12 cellular contexts compared by ENCODE assay signal in genomic region chr19:18605196-18605545, GRCh38. TPM values are rescaled to one million over a fixed set of nuclear protein-coding genes. Genes with fewer than 3 reads are reported as not detected.
DNase-seq lines count a peak whose midpoint lies in the region; ATAC-seq and TF ChIP-seq lines count a peak whose summit lies in the region.
"Had no signal": no experiment of that assay in that cellular context is flagged by ENCODE, and none has a peak within 500 bp of the region (broad histone marks: within the 10 kb centered on the region; RNA-seq: fewer than 3 reads in every experiment).

No MANE protein-coding gene starts in this region.

- intact Hi-C loops in Right ventricle myocardium superior (cut with DNase I) = no loop called here
- intact Hi-C loops in cardiac septum (cut with DNase I) = no loop called here
- intact Hi-C loops in tibial artery (cut with DNase I; ENCODE audit: low total_unique reads) = no loop called here

- H3K9me3 ChIP-seq in tibial artery = no peaks in the 10 kb centered on the region

- DNase-seq in Right ventricle myocardium superior (peak; percentile 22), cardiac septum (ENCODE audit: low spot score) (no peak), tibial artery (no peak), SHP77 (lab: John Stamatoyannopoulos, UW) (no peak)
- DNase-seq: activated CD4-positive, alpha-beta T cell treated with anti-CD3 and anti-CD28 coated beads for 36 hours; activated naive CD4-positive, alpha-beta T cell treated with anti-CD3 and anti-CD28 coated beads, Interleukin-2, amount 50 U/mL, for 16 hours; effector memory CD4-positive, alpha-beta T cell; NCI-H2227 treated with DMSO at 0.1 percent for 48 hours; stimulated activated CD4-positive, alpha-beta T cell treated with anti-CD3 and anti-CD28 coated beads, Interleukin-12 subunit alpha, Interleukin-12 subunit beta, amount 100 ng/mL, for 4 hours had no signal

- peaks cover 0 to 47% (median 33%) of the 10 kb centered on the region in 4 donors for H3K4me1 ChIP-seq in tibial artery

- TF ChIP-seq CTCF in tibial artery (IDR thresholded peaks at IDR 0.05) = no peak

- peak overlapping the region; percentile 60 to 79 for H3K27ac ChIP-seq in tibial artery

- peaks cover 0 to 71% of the 10 kb centered on the region in 2 donors for H3K27me3 ChIP-seq in tibial artery

- H3K4me3 ChIP-seq in iPS-11a (ENCODE audit: low read depth, low read length) (peak overlapping the region; percentile 35), tibial artery (peak overlapping the region; percentile 62 to 65)

- ATAC-seq in Right ventricle myocardium superior (ENCODE audit: poor library complexity) = no peak
- ATAC-seq in GM21390 (IDR thresholded peaks at IDR 0.05; ENCODE audit: unreplicated experiment) = no peak
- ATAC-seq: activated CD4-positive, alpha-beta T cell treated with anti-CD3 and anti-CD28 coated beads for 36 hours had no signal

- no peaks in the 10 kb centered on the region for H3K36me3 ChIP-seq in tibial artery

RNA-seq across cellular contexts. Expression of gene CRLF1, which starts 1.4 kb away (rescaled TPM):
- total RNA-seq in Right ventricle myocardium superior (20.6 TPM), cardiac septum (29.6 TPM)
- total RNA-seq: activated CD4-positive, alpha-beta T cell treated with anti-CD3 and anti-CD28 coated beads for 36 hours had no signal

RNA-seq across cellular contexts. Expression of gene TMEM59L, which starts 7.5 kb away (rescaled TPM):
- total RNA-seq in Right ventricle myocardium superior (1.6 TPM), cardiac septum (3.0 TPM)
- total RNA-seq: RPMI7951 had no signal

RNA-seq across cellular contexts. Expression of gene REX1BD, which starts 16.6 kb away (rescaled TPM):
- 94.8 TPM for total RNA-seq in Right ventricle myocardium superior
- 58.9 TPM for total RNA-seq in cardiac septum

RNA-seq across cellular contexts. Expression of gene KLHL26, which starts 31.7 kb away (rescaled TPM):
- 4.5 TPM for total RNA-seq in Right ventricle myocardium superior
- total RNA-seq in cardiac septum = 5.4 TPM

RNA-seq across cellular contexts. Expression of gene UBA52, which starts 33.5 kb away (rescaled TPM):
- total RNA-seq in Right ventricle myocardium superior = 684 TPM
- 573 TPM for total RNA-seq in cardiac septum
